ENCODE assay signal across 9 cellular contexts in genomic region chr1:114692947-114693346, GRCh38. TPM values are rescaled to one million over a fixed set of nuclear protein-coding genes. Genes with fewer than 3 reads are reported as not detected.
"Had no signal": no experiment of that assay in that cellular context is flagged by ENCODE, and none has a peak within 500 bp of the region (broad histone marks: within the 10 kb centered on the region; RNA-seq: fewer than 3 reads in every experiment).

No MANE protein-coding gene starts in this region.

- H3K4me1 Mint-ChIP-seq: GM23338, H9 had no signal

- H3K4me3 ChIP-seq: GM23338, K562 had no signal

- H3K4me2 ChIP-seq: GM23338 had no signal

- ATAC-seq: GM23338, K562 had no signal

- H2AFZ ChIP-seq: GM23338 had no signal

- DNase-seq: H9, HCEC 1CT, HFFc6, IMR-90, KG1 had no signal

- H3K27ac Mint-ChIP-seq: GM23338, H9, HFFc6 had no signal

- H3K4me3 Mint-ChIP-seq: GM23338, H9, HFFc6 had no signal

- H3K9me3 Mint-ChIP-seq: GM23338, H9, HFFc6 had no signal

RNA-seq across cellular contexts. Expression of gene AMPD1, which starts 2.4 kb away (rescaled TPM):
- total RNA-seq: GM23338, H1, H9, HFFc6, HT-29, IMR-90, K562 had no signal
- polyA plus RNA-seq: H1, IMR-90 had no signal

RNA-seq across cellular contexts. Expression of gene DENND2C, which starts 23.1 kb away (rescaled TPM):
- total RNA-seq: HT-29 had no signal
